Comparison of ENCODE assay signal across 8 cellular contexts in genomic region chr1:248807067-248807737, GRCh38. TPM values are rescaled to one million over a fixed set of nuclear protein-coding genes. Genes with fewer than 3 reads are reported as not detected.
DNase-seq lines count a peak whose midpoint lies in the region; ATAC-seq and TF ChIP-seq lines count a peak whose summit lies in the region.

No MANE protein-coding gene starts in this region.

- peak overlapping the region in 5 of 9 donors; percentile 17 to 58 (median 29) for H3K27ac Mint-ChIP-seq in naive thymus-derived CD4-positive, alpha-beta T cell

- CTCF ChIA-PET in naive thymus-derived CD4-positive, alpha-beta T cell (lab: Charles Lee): interaction anchor here (0.6 to 2.2 kb wide), 6 partner anchors 11 to 1128 kb away, joined by 3 to 11 read pairs (median 6); partner anchors contain the start of gene OR13G1

- no peaks in the 10 kb centered on the region for H3K9me3 ChIP-seq in naive thymus-derived CD4-positive, alpha-beta T cell (ENCODE audit: control insufficient read depth in 2 of 3, low read length in 3 of 3)
- no peaks in the 10 kb centered on the region for H3K9me3 ChIP-seq in thyroid gland

- peak; percentile 79 for DNase-seq in activated effector memory CD4-positive, alpha-beta T cell treated with anti-CD3 and anti-CD28 coated beads, Interleukin-2, amount 50 U/mL, for 16 hours
- DNase-seq in activated effector memory CD4-positive, alpha-beta T cell treated with Interleukin-2 at 50 U/mL for 16 hours: no peak
- peak; percentile 44 for DNase-seq in NCI-H1694 treated with DMSO at 0.1 percent for 48 hours (lab: John Stamatoyannopoulos, UW)
- peak; percentile 61 to 69 for DNase-seq in activated CD4-positive, alpha-beta T cell treated with anti-CD3 and anti-CD28 coated beads, Interleukin-2, amount 50 U/mL, for 48 hours
- DNase-seq in epithelial cell of esophagus (ENCODE audit: low read depth): peak; percentile 42
- DNase-seq in naive thymus-derived CD4-positive, alpha-beta T cell: peak; percentile 29 to 64 (median 50)
- peak; percentile 29 to 53 for DNase-seq in thyroid gland

- peaks cover 7 to 23% (median 20%) of the 10 kb centered on the region in 7 donors for H3K4me1 Mint-ChIP-seq in naive thymus-derived CD4-positive, alpha-beta T cell

- no peak overlapping the region for H3K27ac ChIP-seq in naive thymus-derived CD4-positive, alpha-beta T cell (ENCODE audit: low read depth, low read length)
- H3K27ac ChIP-seq in thyroid gland: no peak overlapping the region

- H3K27me3 Mint-ChIP-seq in naive thymus-derived CD4-positive, alpha-beta T cell: peaks cover 0 to 9% (median 6%) of the 10 kb centered on the region in 5 donors

- TF ChIP-seq CTCF in epithelial cell of esophagus (IDR thresholded peaks at IDR 0.05; ENCODE audit: insufficient read depth, low read depth, low read length, missing control alignments): peak; percentile 71
- TF ChIP-seq CTCF in thyroid gland (IDR thresholded peaks at IDR 0.05): peak; percentile 39 to 79 (median 56)

- TF ChIP-seq POLR2A in thyroid gland (IDR thresholded peaks at IDR 0.05): no peak

- no peaks in the 10 kb centered on the region for H3K4me1 ChIP-seq in naive thymus-derived CD4-positive, alpha-beta T cell (ENCODE audit: control insufficient read depth in 2 of 2, insufficient read depth in 2 of 2, low read length in 2 of 2)
- peaks cover 0 to 6% of the 10 kb centered on the region in 2 donors for H3K4me1 ChIP-seq in thyroid gland

- POLR2A ChIA-PET in naive thymus-derived CD4-positive, alpha-beta T cell (lab: Charles Lee): interaction anchor here (0.6 kb wide), 1 partner anchor 58 kb away, joined by 3 read pairs; no protein-coding TSS in a partner anchor

- no peak overlapping the region for H3K4me3 Mint-ChIP-seq in naive thymus-derived CD4-positive, alpha-beta T cell

- H3K27me3 ChIP-seq in naive thymus-derived CD4-positive, alpha-beta T cell (ENCODE audit: control insufficient read depth in 2 of 2, insufficient read depth in 2 of 2, low read length in 2 of 2): no peaks in the 10 kb centered on the region
- no peaks in the 10 kb centered on the region for H3K27me3 ChIP-seq in thyroid gland

- peaks cover 0 to 14% (median 0%) of the 10 kb centered on the region in 3 experiments for H3K36me3 ChIP-seq in naive thymus-derived CD4-positive, alpha-beta T cell (ENCODE audit: control insufficient read depth in 2 of 3, insufficient read depth in 3 of 3, low read length in 3 of 3)
- H3K36me3 ChIP-seq in thyroid gland: peaks cover 6 to 7% of the 10 kb centered on the region in 2 donors

- peaks cover 0 to 11% (median 4%) of the 10 kb centered on the region in 5 donors for H3K36me3 Mint-ChIP-seq in naive thymus-derived CD4-positive, alpha-beta T cell

- intact Hi-C loops in naive thymus-derived CD4-positive, alpha-beta T cell (cut with micrococcal nuclease): loop anchor here (1.0 to 5.0 kb wide), 8 partner anchors 104 to 1125 kb away; no protein-coding TSS in a partner anchor
- intact Hi-C loops in thyroid gland (cut with DNase I): loop anchor here (5.0 kb wide), 1 partner anchor 190 kb away; no protein-coding TSS in a partner anchor

- WGBS in thyroid gland, 2 donors: 43 to 47% methylated on average over 13 to 15 of the region's 15 CpGs

- no peak overlapping the region for H3K4me3 ChIP-seq in epithelial cell of esophagus (ENCODE audit: low read length)
- no peak overlapping the region for H3K4me3 ChIP-seq in naive thymus-derived CD4-positive, alpha-beta T cell (ENCODE audit: low read length)
- no peak overlapping the region for H3K4me3 ChIP-seq in thyroid gland (replicated peaks in 1 of 3)

- H3K9me3 Mint-ChIP-seq in naive thymus-derived CD4-positive, alpha-beta T cell: no peaks in the 10 kb centered on the region

- peak; percentile 56 for ATAC-seq in HG02610 (IDR thresholded peaks at IDR 0.05; ENCODE audit: unreplicated experiment)
- ATAC-seq in naive thymus-derived CD4-positive, alpha-beta T cell: peak; percentile 75

RNA-seq across cellular contexts. Expression of gene SH3BP5L, which starts 18.5 kb away (rescaled TPM):
- total RNA-seq in naive thymus-derived CD4-positive, alpha-beta T cell: 10 to 100 TPM; 22.5 to 51.1 (median 33.3) TPM
- 1 to 10 TPM; 4.4 to 7.3 TPM for polyA plus RNA-seq in naive thymus-derived CD4-positive, alpha-beta T cell
- 10 to 100 TPM; 25.2 to 32.0 (median 30.0) TPM for total RNA-seq in thyroid gland

RNA-seq across cellular contexts. Expression of gene ZNF672, which starts 30.8 kb away (rescaled TPM):
- total RNA-seq in naive thymus-derived CD4-positive, alpha-beta T cell: 10 to 100 TPM; 28.7 to 49.8 (median 42.7) TPM
- 10 to 100 TPM; 16.6 to 33.7 TPM for polyA plus RNA-seq in naive thymus-derived CD4-positive, alpha-beta T cell
- total RNA-seq in thyroid gland: 10 to 100 TPM; 43.5 to 82.2 (median 53.7) TPM

RNA-seq across cellular contexts. Expression of gene LYPD8, which starts 51.6 kb away (rescaled TPM):
- not detected for total RNA-seq in naive thymus-derived CD4-positive, alpha-beta T cell
- not detected for polyA plus RNA-seq in naive thymus-derived CD4-positive, alpha-beta T cell
- not detected for total RNA-seq in thyroid gland

RNA-seq across cellular contexts. Expression of gene ZNF692, which starts 51.7 kb away (rescaled TPM):
- 10 to 100 TPM; 44.5 to 87.5 (median 68.0) TPM for total RNA-seq in naive thymus-derived CD4-positive, alpha-beta T cell
- polyA plus RNA-seq in naive thymus-derived CD4-positive, alpha-beta T cell: 10 to 100 TPM in 1 of 2 donors, 1 to 10 TPM in 1; 7.6 to 13.7 TPM
- total RNA-seq in thyroid gland: 10 to 100 TPM; 17.2 to 59.7 (median 34.1) TPM
